In genomic region chr7:117399820-117400422, GRCh38 we compare ENCODE assay signal across 10 cellular contexts. TPM values are rescaled to one million over a fixed set of nuclear protein-coding genes. Genes with fewer than 3 reads are reported as not detected.
DNase-seq lines count a peak whose midpoint lies in the region; ATAC-seq and TF ChIP-seq lines count a peak whose summit lies in the region.
"Had no signal": no experiment of that assay in that cellular context is flagged by ENCODE, and none has a peak within 500 bp of the region (broad histone marks: within the 10 kb centered on the region; RNA-seq: fewer than 3 reads in every experiment).

No MANE protein-coding gene starts in this region.

- no peaks in the 10 kb centered on the region for H3K4me1 ChIP-seq in BE2C

- TF ChIP-seq CTCF in BE2C (IDR thresholded peaks at IDR 0.05; ENCODE audit: low read depth, low read length) (peak; percentile 30; the same call in 1 of the 2 replicates), kidney epithelial cell (IDR thresholded peaks at IDR 0.05; ENCODE audit: insufficient read depth, low read length, poor library complexity, severe bottlenecking) (peak; percentile 27)

- DNase-seq in BE2C, result no peak
- DNase-seq in HCEC 1CT, result peak; percentile 34
- peak; percentile 31 for DNase-seq in SW480 (ENCODE audit: low spot score)
- no peak for DNase-seq in kidney epithelial cell (ENCODE audit: low read depth)
- no peak for DNase-seq in putamen (ENCODE audit: low spot score)
- DNase-seq in activated CD4-positive, alpha-beta T cell treated with anti-CD3 and anti-CD28 coated beads, Interleukin-2, amount 50 U/mL, for 4 hours, result no peak
- DNase-seq: effector memory CD8-positive, alpha-beta T cell had no signal

- ATAC-seq in HG03139 (IDR thresholded peaks at IDR 0.05; ENCODE audit: unreplicated experiment) (no peak), HG02610 (IDR thresholded peaks at IDR 0.05; ENCODE audit: unreplicated experiment) (no peak)
- ATAC-seq: effector memory CD8-positive, alpha-beta T cell; sciatic nerve had no signal

- H3K4me3 ChIP-seq in BE2C (ENCODE audit: low read depth, low read length) (no peak overlapping the region), kidney epithelial cell (ENCODE audit: low read depth, low read length) (no peak overlapping the region)

- no peaks in the 10 kb centered on the region for H3K36me3 ChIP-seq in BE2C
- no peaks in the 10 kb centered on the region for H3K36me3 ChIP-seq in kidney epithelial cell (ENCODE audit: control insufficient read depth, insufficient read depth, low read length)

- H3K9me3 ChIP-seq in BE2C, result no peaks in the 10 kb centered on the region

- H3K27me3 ChIP-seq in BE2C, result peaks cover 7% of the 10 kb centered on the region; the same call in 1 of the 2 replicates
- H3K27me3 ChIP-seq in kidney epithelial cell (ENCODE audit: control insufficient read depth, insufficient read depth, low read length), result no peaks in the 10 kb centered on the region

RNA-seq across cellular contexts. Expression of gene ASZ1, which starts 27.4 kb away (rescaled TPM):
- 0.15 TPM for polyA plus RNA-seq in BE2C (2012; ENCODE audit: insufficient read depth, insufficient read length, low read depth)
- total RNA-seq in kidney epithelial cell, result not detected in 2 replicates
- total RNA-seq: sciatic nerve had no signal

Comparison
In these comparisons a context has a peak if more than half of its experiments do, and no peak if none do; other contexts are left out.
1. DNase-seq: peak in HCEC 1CT (single experiment) and SW480 (single experiment); none in BE2C (single experiment), kidney epithelial cell (single experiment), putamen (single experiment) and activated CD4-positive, alpha-beta T cell treated with anti-CD3 and anti-CD28 coated beads, Interleukin-2, amount 50 U/mL, for 4 hours (0 of 2).